Comparison of ENCODE assay signal across 12 cellular contexts in the genomic region with DNA sequence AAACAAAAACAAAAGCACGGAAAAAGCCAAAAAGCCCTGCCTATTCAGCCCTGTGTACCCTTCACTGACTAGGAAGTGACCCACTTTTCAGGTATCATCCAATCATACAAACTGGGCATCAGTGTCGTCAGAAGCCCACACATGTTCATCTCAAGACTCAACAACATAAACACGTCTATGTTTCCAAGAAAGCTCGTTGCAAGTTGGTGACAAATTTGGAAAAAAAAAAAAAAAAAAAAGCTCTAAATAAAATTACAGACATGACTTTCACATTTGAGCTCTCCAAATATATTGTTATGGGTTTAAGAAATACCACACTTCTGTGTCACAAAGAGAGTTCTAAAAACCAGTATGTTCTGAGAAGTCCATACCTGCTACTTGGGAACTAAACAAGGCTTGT.
DNase-seq lines count a peak whose midpoint lies in the region; ATAC-seq, FAIRE-seq and TF ChIP-seq lines count a peak whose summit lies in the region.
"Had no signal": no experiment of that assay in that cellular context is flagged by ENCODE, and none has a peak within 500 bp of the region (broad histone marks: within the 10 kb centered on the region; RNA-seq: fewer than 3 reads in every experiment).

No MANE protein-coding gene starts in this region.

- intact Hi-C loops in Right ventricle myocardium inferior (cut with DNase I) = no loop called here

- H3K27me3 Mint-ChIP-seq in activated T-helper 17 cell treated with anti-CD3 and anti-CD28 coated beads, Interleukin-2, amount 50 U/mL, for 72 hours = no peaks in the 10 kb centered on the region
- H3K27me3 Mint-ChIP-seq in memory B cell = no peaks in the 10 kb centered on the region

- H3K4me3 ChIP-seq in right atrium auricular region (no peak overlapping the region), H7 (ENCODE audit: insufficient read depth, low read depth, low read length) (no peak overlapping the region)
- H3K4me3 ChIP-seq: upper lobe of right lung had no signal

- no peak for TF ChIP-seq POLR2A in GM12891 (IDR thresholded peaks at IDR 0.05; ENCODE audit: low read depth, low read length)

- DNase-seq in right atrium auricular region (ENCODE audit: low spot score) (no peak), Right ventricle myocardium inferior (ENCODE audit: missing footprints) (no peak), memory B cell (ENCODE audit: low spot score in 2 of 2) (no peak), H7 (no peak), GM12891 (ENCODE audit: insufficient read length, low spot score) (no peak)
- DNase-seq: NCI-H1048, NCI-H774, upper lobe of right lung had no signal

- ATAC-seq in Right ventricle myocardium inferior (no peak), memory B cell (ENCODE audit: low read depth) (no peak), GM19328 (IDR thresholded peaks at IDR 0.05; ENCODE audit: unreplicated experiment) (no peak), GM21576 (IDR thresholded peaks at IDR 0.05; ENCODE audit: unreplicated experiment) (no peak)
- peak; percentile 79 for ATAC-seq in activated T-helper 17 cell treated with anti-CD3 and anti-CD28 coated beads, Interleukin-2, amount 50 U/mL, for 72 hours (replicated peaks)
- ATAC-seq: upper lobe of right lung had no signal

- H3K27ac ChIP-seq in right atrium auricular region = peak overlapping the region; percentile 25 to 78
- H3K27ac ChIP-seq: C4-2B had no signal

- no peaks in the 10 kb centered on the region for H3K9me3 Mint-ChIP-seq in activated T-helper 17 cell treated with anti-CD3 and anti-CD28 coated beads, Interleukin-2, amount 50 U/mL, for 72 hours
- H3K9me3 Mint-ChIP-seq in memory B cell = no peaks in the 10 kb centered on the region

- H3K27me3 ChIP-seq in right atrium auricular region (no peaks in the 10 kb centered on the region), H7 (ENCODE audit: control insufficient read depth, insufficient read depth, low read length) (no peaks in the 10 kb centered on the region)
- H3K27me3 ChIP-seq: upper lobe of right lung had no signal

- H3K9me3 ChIP-seq in right atrium auricular region = no peaks in the 10 kb centered on the region
- H3K9me3 ChIP-seq: upper lobe of right lung had no signal

- H3K36me3 Mint-ChIP-seq in activated T-helper 17 cell treated with anti-CD3 and anti-CD28 coated beads, Interleukin-2, amount 50 U/mL, for 72 hours (ENCODE audit: low read depth) = peaks cover 100% of the 10 kb centered on the region
- H3K36me3 Mint-ChIP-seq in memory B cell = peaks cover 27% of the 10 kb centered on the region

- H3K27ac Mint-ChIP-seq in activated T-helper 17 cell treated with anti-CD3 and anti-CD28 coated beads, Interleukin-2, amount 50 U/mL, for 72 hours = peak overlapping the region; percentile 94
- peak overlapping the region; percentile 99 for H3K27ac Mint-ChIP-seq in memory B cell

- peaks cover 82% of the 10 kb centered on the region for H3K4me1 Mint-ChIP-seq in activated T-helper 17 cell treated with anti-CD3 and anti-CD28 coated beads, Interleukin-2, amount 50 U/mL, for 72 hours
- peaks cover 52% of the 10 kb centered on the region for H3K4me1 Mint-ChIP-seq in memory B cell

- FAIRE-seq in GM12891 (lab: Jason Lieb, UNC) = no peak

- peaks cover 0 to 77% of the 10 kb centered on the region in 2 donors for H3K4me1 ChIP-seq in right atrium auricular region

- no peak for TF ChIP-seq CTCF in right atrium auricular region (IDR thresholded peaks at IDR 0.05)

- H3K36me3 ChIP-seq in right atrium auricular region (peaks cover 10% of the 10 kb centered on the region), H7 (replicated peaks; ENCODE audit: control insufficient read depth, insufficient read depth, low read length) (no peaks in the 10 kb centered on the region)

- peak overlapping the region; percentile 83 for H3K4me3 Mint-ChIP-seq in activated T-helper 17 cell treated with anti-CD3 and anti-CD28 coated beads, Interleukin-2, amount 50 U/mL, for 72 hours
- H3K4me3 Mint-ChIP-seq in memory B cell = no peak overlapping the region

TF ChIP-seq in GM12891, 5 proteins besides CTCF, POLR2A, EP300 and RAD21:
- TF ChIP-seq SPI1 (IDR thresholded peaks at IDR 0.05; ENCODE audit: low read depth, low read length) (no peak), POU2F2 (IDR thresholded peaks at IDR 0.05; ENCODE audit: low read depth, low read length) (no peak), POLR2AphosphoS5 (IDR thresholded peaks at IDR 0.05; ENCODE audit: low read depth, low read length) (no peak), PAX5 (IDR thresholded peaks at IDR 0.05; ENCODE audit: insufficient read depth, low read length, severe bottlenecking) (no peak), TAF1 (IDR thresholded peaks at IDR 0.05; ENCODE audit: low read depth, low read length) (no peak)
